Comparison of ENCODE assay signal across 8 cellular contexts in genomic region chr2:112032615-112033457, GRCh38. TPM values are rescaled to one million over a fixed set of nuclear protein-coding genes. Genes with fewer than 3 reads are reported as not detected.
DNase-seq lines count a peak whose midpoint lies in the region; ATAC-seq and TF ChIP-seq lines count a peak whose summit lies in the region.

No MANE protein-coding gene starts in this region.

- H3K4me1 ChIP-seq in neural progenitor cell, result peaks cover 15% of the 10 kb centered on the region

- H3K4me3 ChIP-seq in neural progenitor cell, result no peak overlapping the region

- H3K27me3 Mint-ChIP-seq in neural progenitor cell (ENCODE audit: insufficient read depth, low read depth), result peaks cover 2% of the 10 kb centered on the region
- peaks cover 7% of the 10 kb centered on the region for H3K27me3 Mint-ChIP-seq in activated naive CD8-positive, alpha-beta T cell treated with anti-CD3 and anti-CD28 coated beads for 36 hours

- no peak overlapping the region for H3K4me3 Mint-ChIP-seq in neural progenitor cell
- H3K4me3 Mint-ChIP-seq in activated naive CD8-positive, alpha-beta T cell treated with anti-CD3 and anti-CD28 coated beads for 36 hours, result no peak overlapping the region

- H3K36me3 ChIP-seq in neural progenitor cell, result no peaks in the 10 kb centered on the region

- peak; percentile 84 for DNase-seq in CD1c-positive myeloid dendritic cell (ENCODE audit: extremely low spot score)
- peak; percentile 66 for DNase-seq in NCI-H2196 (lab: John Stamatoyannopoulos, UW; ENCODE audit: unreplicated experiment)
- DNase-seq in neural progenitor cell (ENCODE audit: low spot score), result no peak
- DNase-seq in stimulated activated CD8-positive, alpha-beta memory T cell treated with anti-CD3 and anti-CD28 coated beads, Interleukin-4, amount 100 ng/mL, for 48 hours, result no peak
- no peak for DNase-seq in activated naive CD8-positive, alpha-beta T cell treated with anti-CD3 and anti-CD28 coated beads for 36 hours

- peak; percentile 67 for ATAC-seq in esophagus mucosa
- no peak for ATAC-seq in activated CD4-positive, CD25-positive, alpha-beta regulatory T cell treated with anti-CD3 and anti-CD28 coated beads, Interleukin-2, amount 50 U/mL, for 24 hours
- ATAC-seq in HG03571 (IDR thresholded peaks at IDR 0.05; ENCODE audit: unreplicated experiment), result no peak

- H4K20me1 ChIP-seq in neural progenitor cell (ENCODE audit: low read depth), result no peaks in the 10 kb centered on the region

- peaks cover 8% of the 10 kb centered on the region for H3K9me3 Mint-ChIP-seq in neural progenitor cell
- H3K9me3 Mint-ChIP-seq in activated naive CD8-positive, alpha-beta T cell treated with anti-CD3 and anti-CD28 coated beads for 36 hours, result peaks cover 7% of the 10 kb centered on the region

- TF ChIP-seq CTCF in neural progenitor cell (IDR thresholded peaks at IDR 0.05), result peak; percentile 6

- H2AFZ ChIP-seq in neural progenitor cell (replicated peaks), result no peak overlapping the region

- H3K36me3 Mint-ChIP-seq in neural progenitor cell, result no peaks in the 10 kb centered on the region
- H3K36me3 Mint-ChIP-seq in activated naive CD8-positive, alpha-beta T cell treated with anti-CD3 and anti-CD28 coated beads for 36 hours, result no peaks in the 10 kb centered on the region

- no peak overlapping the region for H3K27ac Mint-ChIP-seq in neural progenitor cell
- no peak overlapping the region for H3K27ac Mint-ChIP-seq in activated naive CD8-positive, alpha-beta T cell treated with anti-CD3 and anti-CD28 coated beads for 36 hours

- no peaks in the 10 kb centered on the region for H3K79me2 ChIP-seq in neural progenitor cell (ENCODE audit: low read depth)

- H3K27me3 ChIP-seq in neural progenitor cell, result no peaks in the 10 kb centered on the region

- H3K27ac ChIP-seq in neural progenitor cell, result no peak overlapping the region

- H3K9me3 ChIP-seq in neural progenitor cell (ENCODE audit: low read depth), result no peaks in the 10 kb centered on the region

- peaks cover 6% of the 10 kb centered on the region for H3K4me1 Mint-ChIP-seq in neural progenitor cell
- H3K4me1 Mint-ChIP-seq in activated naive CD8-positive, alpha-beta T cell treated with anti-CD3 and anti-CD28 coated beads for 36 hours, result peaks cover 2% of the 10 kb centered on the region

- H3K9ac ChIP-seq in neural progenitor cell, result no peak overlapping the region

- H3K4me2 ChIP-seq in neural progenitor cell, result no peak overlapping the region

- peaks cover 21% of the 10 kb centered on the region for H3F3A ChIP-seq in neural progenitor cell (ENCODE audit: low read depth)

RNA-seq across cellular contexts. Expression of gene TMEM87B, which starts 22.2 kb away (rescaled TPM):
- total RNA-seq in esophagus mucosa (18.7 TPM), neural progenitor cell (ENCODE audit: low replicate concordance) (16.0 and 34.4 TPM in 2 replicates)
- 10 to 100 TPM; 13.3 to 16.9 TPM for total RNA-seq in activated naive CD8-positive, alpha-beta T cell treated with anti-CD3 and anti-CD28 coated beads for 36 hours

Comparison
In these comparisons a context has a peak if more than half of its experiments do, and no peak if none do; other contexts are left out.
1. DNase-seq: peak in CD1c-positive myeloid dendritic cell (single experiment) and NCI-H2196 (single experiment); none in neural progenitor cell (single experiment), stimulated activated CD8-positive, alpha-beta memory T cell treated with anti-CD3 and anti-CD28 coated beads, Interleukin-4, amount 100 ng/mL, for 48 hours (single experiment) and activated naive CD8-positive, alpha-beta T cell treated with anti-CD3 and anti-CD28 coated beads for 36 hours (single experiment).